In genomic region chr19:33639034-33639681, GRCh38 we compare ENCODE assay signal across 1 cellular context.
A peak's percentile ranks its signal among the peaks of the same experiment; 100 is the strongest.
TF ChIP-seq lines count a peak whose summit lies in the region.

No MANE protein-coding gene starts in this region.

TF ChIP-seq in HEK293, 187 proteins besides CTCF, POLR2A, EP300 and RAD21 (continued from another document and continues in another):
- TF ChIP-seq ZNF266 (tag by site-specific recombination; IDR thresholded peaks at IDR 0.05; ENCODE audit: low read depth) (no peak), MEIS1 (CRISPR knock-in tag; IDR thresholded peaks at IDR 0.05; ENCODE audit: borderline replicate concordance) (no peak), PRDM1 (tag by site-specific recombination; IDR thresholded peaks at IDR 0.05) (no peak), ZNF529 (tag by site-specific recombination; IDR thresholded peaks at IDR 0.05; ENCODE audit: insufficient replicate concordance) (no peak), ZNF426 (tag by site-specific recombination; IDR thresholded peaks at IDR 0.05) (no peak), ZNF791 (tag by site-specific recombination; IDR thresholded peaks at IDR 0.05) (no peak), ZNF658 (tag by site-specific recombination; IDR thresholded peaks at IDR 0.05) (no peak), REST (tag by site-specific recombination; IDR thresholded peaks at IDR 0.05) (no peak), ZNF335 (tag by site-specific recombination; conservative IDR thresholded peaks at IDR 0.05) (peak; percentile 44), ZBTB44 (tag by site-specific recombination; IDR thresholded peaks at IDR 0.05) (peak; percentile 68), ZBTB49 (tag by site-specific recombination; IDR thresholded peaks at IDR 0.05; ENCODE audit: low read depth) (no peak), ZNF16 (tag by site-specific recombination; IDR thresholded peaks at IDR 0.05; ENCODE audit: low read depth) (no peak), ZNF76 (tag by site-specific recombination; IDR thresholded peaks at IDR 0.05; ENCODE audit: borderline replicate concordance, low read depth) (0 out of 2 replicates have a peak, but pooled peaks have one; percentile 53), ZNF214 (tag by site-specific recombination; IDR thresholded peaks at IDR 0.05; ENCODE audit: borderline replicate concordance) (no peak), ZNF639 (tag by site-specific recombination; IDR thresholded peaks at IDR 0.05) (peak; percentile 50; the same call in 1 of the 2 replicates), ZNF548 (tag by site-specific recombination; IDR thresholded peaks at IDR 0.05) (no peak), HOXD13 (CRISPR knock-in tag; IDR thresholded peaks at IDR 0.05; ENCODE audit: borderline replicate concordance) (no peak), PRDM2 (tag by site-specific recombination; IDR thresholded peaks at IDR 0.05; ENCODE audit: borderline replicate concordance) (no peak), ZNF274 (IDR thresholded peaks at IDR 0.05; ENCODE audit: low read length) (no peak), ZNF274 (tag by site-specific recombination; IDR thresholded peaks at IDR 0.05; ENCODE audit: borderline replicate concordance) (no peak), SETDB1 (IDR thresholded peaks at IDR 0.05; ENCODE audit: insufficient read length, low read length) (no peak), YY1 (tag by site-specific recombination; IDR thresholded peaks at IDR 0.05) (peak; percentile 31; the same call in 1 of the 2 replicates), ZNF830 (tag by site-specific recombination; IDR thresholded peaks at IDR 0.05; ENCODE audit: low read depth) (no peak), ZBTB1 (tag by site-specific recombination; IDR thresholded peaks at IDR 0.05) (no peak), ZSCAN4 (tag by site-specific recombination; IDR thresholded peaks at IDR 0.05) (no peak), PATZ1 (tag by site-specific recombination; IDR thresholded peaks at IDR 0.05) (peak; percentile 72; the same call in 1 of the 2 replicates), ZNF121 (tag by site-specific recombination; IDR thresholded peaks at IDR 0.05) (no peak), ZNF692 (tag by site-specific recombination; IDR thresholded peaks at IDR 0.05) (no peak), ZNF645 (tag by site-specific recombination; IDR thresholded peaks at IDR 0.05) (no peak; the same call in 1 of the 2 replicates), ZNF561 (tag by site-specific recombination; IDR thresholded peaks at IDR 0.05; ENCODE audit: borderline replicate concordance) (peak; percentile 64), RBAK (tag by site-specific recombination; IDR thresholded peaks at IDR 0.05) (no peak), ZNF654 (tag by site-specific recombination; IDR thresholded peaks at IDR 0.05; ENCODE audit: low read depth) (no peak), YY2 (tag by site-specific recombination; IDR thresholded peaks at IDR 0.05) (no peak)
